Comparison of ENCODE assay signal across 19 cellular contexts in the genomic region with DNA sequence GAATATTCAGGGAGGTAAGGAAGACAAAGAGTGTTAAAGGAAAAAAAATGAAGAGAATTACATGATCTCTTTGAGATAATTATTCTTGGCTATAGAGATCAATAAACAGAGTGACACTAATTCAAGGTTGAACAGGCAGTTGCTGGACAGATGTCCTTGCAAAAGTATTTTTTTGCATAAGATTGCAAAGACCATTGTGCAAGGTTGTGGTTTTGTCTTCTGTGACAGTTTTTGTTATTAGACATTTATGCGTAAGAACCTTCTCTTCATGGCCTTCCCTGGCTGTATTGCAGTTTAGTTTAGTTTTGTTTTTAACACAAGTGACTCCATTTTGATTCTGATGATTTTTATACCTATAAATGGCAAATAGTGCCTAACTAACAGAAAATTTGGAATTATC.
"Had no signal": no experiment of that assay in that cellular context is flagged by ENCODE, and none has a peak within 500 bp of the region (broad histone marks: within the 10 kb centered on the region; RNA-seq: fewer than 3 reads in every experiment).

No MANE protein-coding gene starts in this region.

- H3K27ac ChIP-seq: esophagus squamous epithelium, gastroesophageal sphincter, neutrophil, psoas muscle, right lobe of liver, testis, tibial nerve had no signal

- H3K4me1 ChIP-seq: esophagus squamous epithelium, gastroesophageal sphincter, psoas muscle, right lobe of liver, testis, tibial nerve had no signal

- H3K4me3 ChIP-seq: esophagus squamous epithelium, gastroesophageal sphincter, mucosa of descending colon, psoas muscle, right lobe of liver, testis, tibial nerve had no signal

- DNase-seq: dermis blood vessel endothelial cell; esophagus squamous epithelium; foreskin fibroblast; glutamatergic neuron; islet precursor cell; mucosa of descending colon; naive thymus-derived CD8-positive, alpha-beta T cell; psoas muscle; retina; right lobe of liver; stimulated activated CD4-positive, alpha-beta T cell treated with anti-CD3 and anti-CD28 coated beads, Interleukin-4, amount 100 ng/mL, for 1 hour; stimulated activated CD8-positive, alpha-beta memory T cell treated with anti-CD3 and anti-CD28 coated beads, Interleukin-4, amount 100 ng/mL, for 48 hours; stimulated activated naive CD8-positive, alpha-beta T cell treated with anti-CD3 and anti-CD28 coated beads, Interleukin-15, Interleukin-2, amounts not matched to agents 100 U/mL and 50 U/mL, for 24 hours; testis had no signal

- ATAC-seq: gastroesophageal sphincter; left lobe of liver; mucosa of descending colon; naive thymus-derived CD8-positive, alpha-beta T cell; psoas muscle; right lobe of liver; stimulated activated effector memory CD8-positive, alpha-beta T cell treated with anti-CD3 and anti-CD28 coated beads, Interleukin-12 subunit alpha, Interleukin-12 subunit beta, amount 100 ng/mL, for 72 hours; stimulated activated naive CD8-positive, alpha-beta T cell treated with anti-CD3 and anti-CD28 coated beads, Interleukin-15, Interleukin-2, amounts not matched to agents 100 U/mL and 50 U/mL, for 24 hours had no signal

- H3K27me3 ChIP-seq: esophagus squamous epithelium, gastroesophageal sphincter, neutrophil, right lobe of liver, testis, tibial nerve had no signal

- H3K36me3 ChIP-seq: esophagus squamous epithelium, gastroesophageal sphincter, neutrophil, right lobe of liver, tibial nerve had no signal

- H3K9me3 ChIP-seq: esophagus squamous epithelium, gastroesophageal sphincter, mucosa of descending colon, neutrophil, psoas muscle, right lobe of liver, testis, tibial nerve had no signal
